Comparison of ENCODE assay signal across 19 cellular contexts in the genomic region with DNA sequence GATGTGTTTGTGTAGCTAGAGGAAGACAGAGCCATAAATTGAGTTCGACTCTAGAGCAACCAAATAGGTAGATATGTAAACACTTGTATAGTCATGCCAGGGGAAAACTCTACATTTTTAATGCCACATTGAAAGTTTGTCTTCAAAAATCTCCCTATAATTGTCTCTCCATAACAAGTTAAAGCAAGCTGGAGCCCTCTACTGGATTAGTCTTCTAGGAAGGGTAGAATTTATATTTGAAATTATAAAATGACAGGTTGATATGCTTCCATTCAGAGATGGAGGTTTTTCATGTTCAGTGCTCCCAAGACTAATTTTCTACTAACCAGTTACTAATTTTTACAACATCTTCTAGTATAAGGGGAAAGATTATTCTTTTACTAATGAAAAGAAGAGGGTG. TPM values are rescaled to one million over a fixed set of nuclear protein-coding genes. Genes with fewer than 3 reads are reported as not detected.
A peak's percentile ranks its signal among the peaks of the same experiment; 100 is the strongest.
DNase-seq lines count a peak whose midpoint lies in the region; TF ChIP-seq lines count a peak whose summit lies in the region.
"Had no signal": no experiment of that assay in that cellular context is flagged by ENCODE, and none has a peak within 500 bp of the region (broad histone marks: within the 10 kb centered on the region; RNA-seq: fewer than 3 reads in every experiment).

No MANE protein-coding gene starts in this region.

- H3K4me2 ChIP-seq in PC-9 = no peak overlapping the region
- H3K4me2 ChIP-seq in fibroblast of lung (ENCODE audit: extremely low read depth, insufficient read depth, low read length) = no peak overlapping the region

- BruUV-seq in PC-9 (replicated peaks; lab: Mats Ljungman, UMichigan) = no TSS peak

- no peaks in the 10 kb centered on the region for H3K36me3 Mint-ChIP-seq in CD8-positive, alpha-beta memory T cell
- H3K36me3 Mint-ChIP-seq: activated naive CD4-positive, alpha-beta T cell treated with anti-CD3 and anti-CD28 coated beads, Interleukin-2, amount 50 U/mL, for 24 hours; IgD-negative memory B cell had no signal

- H3K4me3 ChIP-seq in PC-9 = no peak overlapping the region
- no peak overlapping the region for H3K4me3 ChIP-seq in fibroblast of lung (replicated peaks in 1 of 4; ENCODE audit: control extremely low read depth in 1 of 4, insufficient read depth in 1 of 4, low read depth in 3 of 4, low read length in 4 of 4)
- H3K4me3 ChIP-seq in CD8-positive, alpha-beta memory T cell (ENCODE audit: low read length) = no peak overlapping the region
- H3K4me3 ChIP-seq: gastrocnemius medialis had no signal

- H3K9me3 Mint-ChIP-seq in CD8-positive, alpha-beta memory T cell = peaks cover 4 to 18% (median 6%) of the 10 kb centered on the region in 5 donors

- no peaks in the 10 kb centered on the region for H3K4me1 Mint-ChIP-seq in CD8-positive, alpha-beta memory T cell
- H3K4me1 Mint-ChIP-seq: activated CD4-positive, alpha-beta T cell treated with anti-CD3 and anti-CD28 coated beads, Interleukin-2, amount 10 ng/mL, durations not matched to agents 7 days and 5 days; activated naive CD4-positive, alpha-beta T cell treated with anti-CD3 and anti-CD28 coated beads, Interleukin-2, amount 50 U/mL, for 24 hours; IgD-negative memory B cell had no signal

- no peaks in the 10 kb centered on the region for H3K27me3 Mint-ChIP-seq in CD8-positive, alpha-beta memory T cell
- H3K27me3 Mint-ChIP-seq: activated CD4-positive, alpha-beta T cell treated with anti-CD3 and anti-CD28 coated beads, Interleukin-2, amount 10 ng/mL, durations not matched to agents 7 days and 5 days; activated naive CD4-positive, alpha-beta T cell treated with anti-CD3 and anti-CD28 coated beads, Interleukin-2, amount 50 U/mL, for 24 hours; effector memory CD8-positive, alpha-beta T cell; IgD-negative memory B cell had no signal

- H3K79me2 ChIP-seq in PC-9 (ENCODE audit: low read depth) (no peaks in the 10 kb centered on the region), fibroblast of lung (ENCODE audit: control insufficient read depth, insufficient read depth, low read length) (no peaks in the 10 kb centered on the region)

- CTCF ChIA-PET in PC-9 (lab: Charles Lee) = no interaction called here
- CTCF ChIA-PET in CD8-positive, alpha-beta memory T cell (lab: Charles Lee) = no interaction called here

- no peak overlapping the region for H3K9ac ChIP-seq in fibroblast of lung (ENCODE audit: insufficient read depth, low read length)

- H3K9me3 ChIP-seq in PC-9 (ENCODE audit: insufficient read depth, low read depth) = no peaks in the 10 kb centered on the region; the same call in 1 of the 2 replicates
- no peaks in the 10 kb centered on the region for H3K9me3 ChIP-seq in fibroblast of lung (ENCODE audit: control insufficient read depth, insufficient read depth, low read depth, low read length)
- no peaks in the 10 kb centered on the region for H3K9me3 ChIP-seq in CD8-positive, alpha-beta memory T cell (ENCODE audit: low read length)
- H3K9me3 ChIP-seq: BE2C, gastrocnemius medialis had no signal

- H3K9me2 ChIP-seq in PC-9 (ENCODE audit: insufficient read depth) = no peaks in the 10 kb centered on the region; the same call in 1 of the 2 replicates

- intact Hi-C loops in PC-9 (cut with micrococcal nuclease; ENCODE audit: unreplicated experiment) = no loop called here

- H4K20me1 ChIP-seq in PC-9 (ENCODE audit: insufficient read depth) = no peaks in the 10 kb centered on the region
- no peaks in the 10 kb centered on the region for H4K20me1 ChIP-seq in fibroblast of lung (ENCODE audit: control insufficient read depth, extremely low read depth, insufficient read depth, low read length)

- H2AFZ ChIP-seq in PC-9 = no peak overlapping the region
- no peak overlapping the region for H2AFZ ChIP-seq in fibroblast of lung (ENCODE audit: low read length)

- peak; percentile 17; the same call in 1 of the 2 replicates for TF ChIP-seq CTCF in 22Rv1 (IDR thresholded peaks at IDR 0.05)
- TF ChIP-seq CTCF in PC-9 (conservative IDR thresholded peaks at IDR 0.05) = peak; percentile 30; the same call in 1 of the 2 replicates
- peak; percentile 23 to 48 for TF ChIP-seq CTCF in fibroblast of lung (conservative IDR thresholded peaks at IDR 0.05 in 1 of 2, IDR thresholded peaks at IDR 0.05 in 1 of 2; ENCODE audit: low read depth in 1 of 2, low read length in 2 of 2)

- DNase-seq in EH (ENCODE audit: low read depth) = peak; percentile 16
- DNase-seq in PC-9 = no peak
- peak in 1 of 2 donors; percentile 51 for DNase-seq in fibroblast of lung (ENCODE audit: low read depth in 2 of 2)
- DNase-seq in CD8-positive, alpha-beta memory T cell = no peak
- no peak for DNase-seq in NCI-H774 (lab: John Stamatoyannopoulos, UW)
- no peak for DNase-seq in NCI-H446 (lab: John Stamatoyannopoulos, UW)
- no peak for DNase-seq in NCI-H2196 treated with DMSO at 0.1 percent for 48 hours (lab: John Stamatoyannopoulos, UW; ENCODE audit: unreplicated experiment)
- DNase-seq: activated CD4-positive, alpha-beta T cell treated with anti-CD3 and anti-CD28 coated beads, Interleukin-2, amount 10 ng/mL, durations not matched to agents 7 days and 5 days; activated T-cell treated with anti-CD3 and anti-CD28 coated beads, Interleukin-2, amount 50 U/mL, for 1 hour; BE2C; effector memory CD8-positive, alpha-beta T cell; gastrocnemius medialis; left ventricle myocardium superior; NCI-H1092; NCI-H226; stimulated activated CD4-positive, alpha-beta T cell treated with anti-CD3 and anti-CD28 coated beads, Interleukin-4, amount 100 ng/mL, for 4 hours had no signal

- no peaks in the 10 kb centered on the region for H3K36me3 ChIP-seq in PC-9 (ENCODE audit: low read depth)
- no peaks in the 10 kb centered on the region for H3K36me3 ChIP-seq in fibroblast of lung (ENCODE audit: control insufficient read depth, insufficient read depth, low read length)
- H3K36me3 ChIP-seq in CD8-positive, alpha-beta memory T cell (ENCODE audit: insufficient read depth, low read length) = no peaks in the 10 kb centered on the region
- H3K36me3 ChIP-seq: BE2C, gastrocnemius medialis had no signal

- H3F3A ChIP-seq in PC-9 (ENCODE audit: insufficient read depth, low read depth) = no peaks in the 10 kb centered on the region

- H3K4me1 ChIP-seq in PC-9 (replicated peaks; ENCODE audit: insufficient read depth) (no peaks in the 10 kb centered on the region), fibroblast of lung (ENCODE audit: control insufficient read depth, extremely low read depth, insufficient read depth, low read length) (no peaks in the 10 kb centered on the region)
- no peaks in the 10 kb centered on the region for H3K4me1 ChIP-seq in CD8-positive, alpha-beta memory T cell (ENCODE audit: insufficient read depth, low read length)
- H3K4me1 ChIP-seq: BE2C, gastrocnemius medialis had no signal

- H3K27me3 ChIP-seq in PC-9 (ENCODE audit: insufficient read depth, low read depth) (no peaks in the 10 kb centered on the region), fibroblast of lung (ENCODE audit: control insufficient read depth, insufficient read depth, low read length) (no peaks in the 10 kb centered on the region)
- no peaks in the 10 kb centered on the region for H3K27me3 ChIP-seq in CD8-positive, alpha-beta memory T cell (ENCODE audit: insufficient read depth, low read length, poor library complexity, severe bottlenecking)
- H3K27me3 ChIP-seq: BE2C, gastrocnemius medialis had no signal

- no peak overlapping the region for H3K4me3 Mint-ChIP-seq in CD8-positive, alpha-beta memory T cell
- H3K4me3 Mint-ChIP-seq: activated CD4-positive, alpha-beta T cell treated with anti-CD3 and anti-CD28 coated beads, Interleukin-2, amount 10 ng/mL, durations not matched to agents 7 days and 5 days; activated naive CD4-positive, alpha-beta T cell treated with anti-CD3 and anti-CD28 coated beads, Interleukin-2, amount 50 U/mL, for 24 hours; effector memory CD8-positive, alpha-beta T cell; IgD-negative memory B cell had no signal

- H3K27ac ChIP-seq in 22Rv1 (no peak overlapping the region), PC-9 (no peak overlapping the region), fibroblast of lung (ENCODE audit: insufficient read depth, low read length) (no peak overlapping the region)
- no peak overlapping the region for H3K27ac ChIP-seq in CD8-positive, alpha-beta memory T cell (ENCODE audit: low read depth, low read length)
- H3K27ac ChIP-seq: gastrocnemius medialis had no signal

- no peak overlapping the region for H3K27ac Mint-ChIP-seq in CD8-positive, alpha-beta memory T cell
- H3K27ac Mint-ChIP-seq: activated CD4-positive, alpha-beta T cell treated with anti-CD3 and anti-CD28 coated beads, Interleukin-2, amount 10 ng/mL, durations not matched to agents 7 days and 5 days; activated naive CD4-positive, alpha-beta T cell treated with anti-CD3 and anti-CD28 coated beads, Interleukin-2, amount 50 U/mL, for 24 hours; effector memory CD8-positive, alpha-beta T cell; IgD-negative memory B cell had no signal

- POLR2A ChIA-PET in PC-9 (lab: Charles Lee; ENCODE audit: unreplicated experiment) = no interaction called here
- POLR2A ChIA-PET in CD8-positive, alpha-beta memory T cell (lab: Charles Lee) = no interaction called here

RNA-seq across cellular contexts. Expression of a gene that starts 13.1 kb away (rescaled TPM):
- total RNA-seq in PC-9 (2021) = 0.08 and 0.15 TPM in 2 replicates
- total RNA-seq in fibroblast of lung = 2.8 and 3.3 TPM in 2 replicates
- 0.31 and 0.97 TPM in 2 replicates for polyA plus RNA-seq in fibroblast of lung
- 0.35 and 0.62 TPM in 2 replicates for polyA plus RNA-seq in fibroblast of lung (2012)
- 0.27 TPM in 1 of 2 replicates, not detected in the other for polyA minus RNA-seq in fibroblast of lung (ENCODE audit: low replicate concordance)
- total RNA-seq in CD8-positive, alpha-beta memory T cell = not detected
- polyA plus RNA-seq in CD8-positive, alpha-beta memory T cell = not detected
- total RNA-seq: activated CD4-positive, alpha-beta T cell treated with anti-CD3 and anti-CD28 coated beads, Interleukin-2, amount 10 ng/mL, durations not matched to agents 7 days and 5 days had no signal
- polyA plus RNA-seq: IgD-negative memory B cell had no signal
